ENCODE assay signal across 16 cellular contexts in genomic region chr17:48901241-48901640, GRCh38. TPM values are rescaled to one million over a fixed set of nuclear protein-coding genes. Genes with fewer than 3 reads are reported as not detected.
A peak's percentile ranks its signal among the peaks of the same experiment; 100 is the strongest.
DNase-seq lines count a peak whose midpoint lies in the region; ATAC-seq and TF ChIP-seq lines count a peak whose summit lies in the region.
"Had no signal": no experiment of that assay in that cellular context is flagged by ENCODE, and none has a peak within 500 bp of the region (broad histone marks: within the 10 kb centered on the region; RNA-seq: fewer than 3 reads in every experiment).

No MANE protein-coding gene starts in this region.

- H3K9me3 ChIP-seq in SK-N-MC (ENCODE audit: low read depth, low read length) = no peaks in the 10 kb centered on the region
- H3K9me3 ChIP-seq: SJSA1 had no signal

- H3K4me1 ChIP-seq in foreskin keratinocyte = peaks cover 4% of the 10 kb centered on the region
- H3K4me1 ChIP-seq: SJSA1 had no signal

- H3K4me3 ChIP-seq in SK-N-MC = no peak overlapping the region
- H3K4me3 ChIP-seq: PC-9, SJSA1 had no signal

- no peaks in the 10 kb centered on the region for H3K9me3 Mint-ChIP-seq in activated naive CD4-positive, alpha-beta T cell treated with anti-CD3 and anti-CD28 coated beads, Interleukin-2, amount 10 ng/mL, durations not matched to agents 7 days and 5 days
- H3K9me3 Mint-ChIP-seq: CD4-positive, alpha-beta T cell; HFFc6 had no signal

- peaks cover 6% of the 10 kb centered on the region for H3K36me3 Mint-ChIP-seq in activated naive CD4-positive, alpha-beta T cell treated with anti-CD3 and anti-CD28 coated beads, Interleukin-2, amount 10 ng/mL, durations not matched to agents 7 days and 5 days

- no peak overlapping the region for H3K4me3 Mint-ChIP-seq in activated naive CD4-positive, alpha-beta T cell treated with anti-CD3 and anti-CD28 coated beads, Interleukin-2, amount 10 ng/mL, durations not matched to agents 7 days and 5 days
- H3K4me3 Mint-ChIP-seq: CD4-positive, alpha-beta T cell; HFFc6 had no signal

- peaks cover 22% of the 10 kb centered on the region for H3K36me3 ChIP-seq in SK-N-MC (ENCODE audit: insufficient read depth, low read length)

- no peak for TF ChIP-seq CTCF in foreskin keratinocyte (conservative IDR thresholded peaks at IDR 0.05)

- ATAC-seq in foreskin keratinocyte (peak; percentile 29), GM18861 (IDR thresholded peaks at IDR 0.05; ENCODE audit: unreplicated experiment) (no peak)

- no peaks in the 10 kb centered on the region for H3K27me3 Mint-ChIP-seq in activated naive CD4-positive, alpha-beta T cell treated with anti-CD3 and anti-CD28 coated beads, Interleukin-2, amount 10 ng/mL, durations not matched to agents 7 days and 5 days
- H3K27me3 Mint-ChIP-seq: CD4-positive, alpha-beta T cell had no signal

- H3K27me3 ChIP-seq in foreskin keratinocyte = no peaks in the 10 kb centered on the region
- H3K27me3 ChIP-seq: SJSA1 had no signal

- peak; percentile 58 for DNase-seq in NCI-H82 (lab: John Stamatoyannopoulos, UW)
- DNase-seq in NCI-H82 treated with DMSO at 0.1 percent for 48 hours (lab: John Stamatoyannopoulos, UW; ENCODE audit: unreplicated experiment) = no peak
- DNase-seq in SK-N-MC (ENCODE audit: low read depth, low spot score) = no peak
- DNase-seq in foreskin keratinocyte = peak in 1 of 2 donors; percentile 57
- no peak for DNase-seq in activated naive CD4-positive, alpha-beta T cell treated with anti-CD3 and anti-CD28 coated beads, Interleukin-2, amount 10 ng/mL, durations not matched to agents 7 days and 5 days
- no peak for DNase-seq in NCI-H1930 (lab: John Stamatoyannopoulos, UW)
- DNase-seq: CD4-positive, alpha-beta T cell; DMS53; HFFc6; NCI-H1436 treated with DMSO at 0.1 percent for 48 hours; NCI-H2029 treated with DMSO at 0.1 percent for 48 hours; PC-9; SW 1271 had no signal

- no peak overlapping the region for H3K27ac Mint-ChIP-seq in activated naive CD4-positive, alpha-beta T cell treated with anti-CD3 and anti-CD28 coated beads, Interleukin-2, amount 10 ng/mL, durations not matched to agents 7 days and 5 days
- H3K27ac Mint-ChIP-seq: CD4-positive, alpha-beta T cell; HFFc6 had no signal

- CTCF ChIA-PET in activated naive CD4-positive, alpha-beta T cell treated with anti-CD3 and anti-CD28 coated beads, Interleukin-2, amount 10 ng/mL, durations not matched to agents 7 days and 5 days (lab: Charles Lee) = no interaction called here

- no peaks in the 10 kb centered on the region for H3K4me1 Mint-ChIP-seq in activated naive CD4-positive, alpha-beta T cell treated with anti-CD3 and anti-CD28 coated beads, Interleukin-2, amount 10 ng/mL, durations not matched to agents 7 days and 5 days

- H3K27ac ChIP-seq in SK-N-MC (peak overlapping the region; percentile 35; the same call in 1 of the 2 replicates), foreskin keratinocyte (no peak overlapping the region)
- H3K27ac ChIP-seq: KMS-11, PC-9, SJSA1 had no signal

- no peak overlapping the region for H3K9ac ChIP-seq in SK-N-MC (ENCODE audit: insufficient read length)
- H3K9ac ChIP-seq: KMS-11 had no signal

RNA-seq across cellular contexts. Expression of gene UBE2Z, which starts 7.0 kb away (rescaled TPM):
- 79.0 and 81.9 TPM in 2 replicates for total RNA-seq in foreskin keratinocyte
- polyA plus RNA-seq in foreskin keratinocyte = 56.1 and 61.8 TPM in 2 replicates

RNA-seq across cellular contexts. Expression of gene ATP5MC1, which starts 8.7 kb away (rescaled TPM):
- total RNA-seq in foreskin keratinocyte = 152 and 158 TPM in 2 replicates
- 355 and 358 TPM in 2 replicates for polyA plus RNA-seq in foreskin keratinocyte

RNA-seq across cellular contexts. Expression of gene SNF8, which starts 43.4 kb away (rescaled TPM):
- 96.2 and 106 TPM in 2 replicates for total RNA-seq in foreskin keratinocyte
- polyA plus RNA-seq in foreskin keratinocyte = 214 and 219 TPM in 2 replicates
